Comparison of ENCODE assay signal across 8 cellular contexts in genomic region chr6:89819336-89820130, GRCh38. TPM values are rescaled to one million over a fixed set of nuclear protein-coding genes. Genes with fewer than 3 reads are reported as not detected.
A peak's percentile ranks its signal among the peaks of the same experiment; 100 is the strongest.
DNase-seq lines count a peak whose midpoint lies in the region; ATAC-seq and TF ChIP-seq lines count a peak whose summit lies in the region.

Gene MDN1, minus strand, starts transcription at chr6:89819794. Its CDS starts 187 bp downstream, at chr6:89819607.

- DNase-seq in GM12865 (ENCODE audit: low read depth) (peak; percentile 95), NCI-H1417 (lab: John Stamatoyannopoulos, UW) (peak; percentile 91 to 96 (median 95)), SW 1271 (lab: John Stamatoyannopoulos, UW) (peak; percentile 84 to 91), Right ventricle myocardium inferior (ENCODE audit: missing footprints) (peak; percentile 93), ovary (peak; percentile 89 to 92 (median 90)), thyroid gland (peak; percentile 91 to 94)
- peak; percentile 79 for DNase-seq in activated naive CD8-positive, alpha-beta T cell treated with anti-CD3 and anti-CD28 coated beads, Interleukin-2, amount 50 U/mL, for 16 hours (ENCODE audit: low read depth, low spot score)

- TF ChIP-seq POLR2A in ovary (IDR thresholded peaks at IDR 0.05) (peak; percentile 70), thyroid gland (IDR thresholded peaks at IDR 0.05) (peak in 1 of 2 donors; percentile 89)

- H3K9me3 ChIP-seq in ovary (no peaks in the 10 kb centered on the region), thyroid gland (no peaks in the 10 kb centered on the region)

- peak; percentile 98 for ATAC-seq in HG02759 (IDR thresholded peaks at IDR 0.05; ENCODE audit: unreplicated experiment)
- ATAC-seq in Right ventricle myocardium inferior: peak; percentile 99

- WGBS in ovary, 3 donors: 0 to 1% (median 0%) methylated on average over 63 to 65 of the region's 65 CpGs
- 0 to 1% methylated on average over 28 to 36 of the region's 65 CpGs for WGBS in thyroid gland, 2 donors

- H3K27me3 ChIP-seq in ovary (no peaks in the 10 kb centered on the region), thyroid gland (no peaks in the 10 kb centered on the region)

- TF ChIP-seq CTCF in GM12865 (IDR thresholded peaks at IDR 0.05; ENCODE audit: insufficient read depth, low read depth, low read length, missing control alignments) (no peak), ovary (IDR thresholded peaks at IDR 0.05) (no peak), thyroid gland (IDR thresholded peaks at IDR 0.05) (no peak)

- H3K4me1 ChIP-seq in ovary (ENCODE audit: insufficient read depth) (peaks cover 8% of the 10 kb centered on the region), thyroid gland (peaks cover 11 to 13% of the 10 kb centered on the region in 2 donors)

- intact Hi-C loops in Right ventricle myocardium inferior (cut with DNase I): loop anchor here (1.0 kb wide), 1 partner anchor 10 kb away; the partner anchor contains the start of gene CASP8AP2
- intact Hi-C loops in ovary (cut with DNase I): no loop called here
- intact Hi-C loops in thyroid gland (cut with DNase I): loop anchor here (10.0 kb wide), 1 partner anchor 765 kb away; the partner anchor contains the start of gene MAP3K7

- H3K27ac ChIP-seq in ovary: peak within 1 kb of the TSS; percentile 67 to 85
- peak within 1 kb of the TSS; percentile 84 to 92 (median 88) for H3K27ac ChIP-seq in thyroid gland

- peak within 1 kb of the TSS; percentile 71 for H3K4me3 ChIP-seq in GM12865 (ENCODE audit: low read depth, low read length)
- H3K4me3 ChIP-seq in ovary: peak within 1 kb of the TSS; percentile 72
- H3K4me3 ChIP-seq in thyroid gland (replicated peaks in 1 of 3): peak within 1 kb of the TSS; percentile 59 to 78 (median 59)

- H3K36me3 ChIP-seq in ovary (no peaks in the 10 kb centered on the region), thyroid gland (no peaks in the 10 kb centered on the region)

- no peak for TF ChIP-seq EP300 in ovary (IDR thresholded peaks at IDR 0.05)

RNA-seq across cellular contexts. Expression of gene MDN1, which starts in this region (rescaled TPM):
- total RNA-seq in Right ventricle myocardium inferior: 23.4 TPM
- total RNA-seq in ovary: 10 to 100 TPM; 20.7 to 51.5 (median 35.9) TPM
- 10 to 100 TPM; 11.9 to 24.4 TPM for polyA plus RNA-seq in ovary
- 10 to 100 TPM; 32.0 to 44.7 (median 40.1) TPM for total RNA-seq in thyroid gland

Comparison
In these comparisons a context has a peak if more than half of its experiments do, and no peak if none do; other contexts are left out.
1. Peak in every context shown above with its lines: DNase-seq, ATAC-seq, H3K4me3 ChIP-seq and H3K27ac ChIP-seq.
2. intact Hi-C loops: an anchor here in Right ventricle myocardium inferior (1.0 kb wide) and thyroid gland (10.0 kb wide); none called in ovary.